ENCODE assay signal across 9 cellular contexts in genomic region chr11:124793466-124794278, GRCh38. TPM values are rescaled to one million over a fixed set of nuclear protein-coding genes. Genes with fewer than 3 reads are reported as not detected.
A peak's percentile ranks its signal among the peaks of the same experiment; 100 is the strongest.
DNase-seq lines count a peak whose midpoint lies in the region; ATAC-seq, FAIRE-seq and TF ChIP-seq lines count a peak whose summit lies in the region.
"Had no signal": no experiment of that assay in that cellular context is flagged by ENCODE, and none has a peak within 500 bp of the region (broad histone marks: within the 10 kb centered on the region; RNA-seq: fewer than 3 reads in every experiment).

No MANE protein-coding gene starts in this region.

- 97% methylated on average over 2 of the region's 2 CpGs for WGBS in HepG2 (ENCODE audit: low lambda C conversion rate)

- H3K4me2 ChIP-seq in HepG2 (ENCODE audit: low read depth, low read length), result no peak overlapping the region

- peaks cover 40% of the 10 kb centered on the region for H4K20me1 ChIP-seq in HepG2 (ENCODE audit: insufficient read depth, low read length)

- no peak for TF ChIP-seq POLR2A in breast epithelium (IDR thresholded peaks at IDR 0.05)
- no peak for TF ChIP-seq POLR2A in HepG2 (IDR thresholded peaks at IDR 0.05; ENCODE audit: insufficient read depth in 1 of 2, low read depth in 2 of 2, low read length in 2 of 2)

- H3K27me3 ChIP-seq in breast epithelium, result no peaks in the 10 kb centered on the region
- H3K27me3 ChIP-seq in HepG2 (ENCODE audit: control insufficient read depth in 1 of 2, insufficient read depth in 2 of 2, low read length in 2 of 2), result no peaks in the 10 kb centered on the region
- H3K27me3 ChIP-seq: SJCRH30 had no signal

- H2AFZ ChIP-seq in HepG2 (ENCODE audit: low read length), result no peak overlapping the region

- no peak overlapping the region for H3K27ac ChIP-seq in breast epithelium
- H3K27ac ChIP-seq in HepG2 (ENCODE audit: extremely low read length, insufficient read depth, low read length), result no peak overlapping the region
- H3K27ac ChIP-seq: SJCRH30 had no signal

- peak; percentile 71 for TF ChIP-seq CTCF in GM12872 (IDR thresholded peaks at IDR 0.05; ENCODE audit: insufficient read depth, low read depth, low read length)
- peak in 2 of 3 donors; percentile 18 to 22 for TF ChIP-seq CTCF in breast epithelium (IDR thresholded peaks at IDR 0.05)
- peak; percentile 61 for TF ChIP-seq CTCF in HepG2 (CRISPR knock-in tag; IDR thresholded peaks at IDR 0.05)

- TF ChIP-seq RAD21 in HepG2 (CRISPR knock-in tag; IDR thresholded peaks at IDR 0.05), result no peak

- H3K4me3 ChIP-seq in breast epithelium, result no peak overlapping the region
- H3K4me3 ChIP-seq in HepG2 (replicated peaks in 1 of 3; ENCODE audit: insufficient read depth in 1 of 3, low read depth in 2 of 3, low read length in 3 of 3), result no peak overlapping the region
- H3K4me3 ChIP-seq: SJCRH30 had no signal

- peaks cover 0 to 3% of the 10 kb centered on the region in 2 donors for H3K4me1 ChIP-seq in breast epithelium
- peaks cover 37% of the 10 kb centered on the region for H3K4me1 ChIP-seq in HepG2 (ENCODE audit: insufficient read depth, low read length)

- TF ChIP-seq EP300 in HepG2 (IDR thresholded peaks at IDR 0.05; ENCODE audit: low read depth in 2 of 2, low read length in 2 of 2) (no peak), HepG2 (CRISPR knock-in tag; IDR thresholded peaks at IDR 0.05; ENCODE audit: borderline replicate concordance) (no peak)

- CTCF ChIA-PET in HepG2 (lab: Yijun Ruan, JAX; ENCODE audit: low intra/inter-chr PET ratio, low total read pairs), result interaction anchor here (0.8 to 3.1 kb wide), 4 partner anchors 31 to 124 kb away, joined by 3 to 24 read pairs (median 9); partner anchors contain the start of gene ESAM

- H3K9ac ChIP-seq in HepG2 (ENCODE audit: insufficient read depth, low read depth, low read length), result no peak overlapping the region

- POLR2A ChIA-PET in HepG2 (lab: Yijun Ruan, JAX), result interaction anchor here (2.2 to 3.1 kb wide), 2 partner anchors 47 to 171 kb away, joined by 6 to 8 read pairs; partner anchors contain the start of gene TBRG1

- intact Hi-C loops in breast epithelium (cut with DNase I; ENCODE audit: low total_unique reads) (loop anchor here (5.0 kb wide), 1 partner anchor 84 kb away; no protein-coding TSS in a partner anchor), HepG2 (cut with micrococcal nuclease; ENCODE audit: unreplicated experiment) (loop anchor here (1.0 to 10.0 kb wide), 3 partner anchors 31 to 124 kb away; partner anchors contain the start of gene ESAM)

- DNase-seq in AG20443 (ENCODE audit: low spot score), result peak; percentile 61
- DNase-seq in NCI-H748 (lab: John Stamatoyannopoulos, UW; ENCODE audit: unreplicated experiment), result peak; percentile 25
- no peak for DNase-seq in breast epithelium (ENCODE audit: low spot score in 2 of 2)
- DNase-seq in HepG2 (ENCODE audit: low spot score), result peak; percentile 51
- DNase-seq in mesenteric fat pad (ENCODE audit: low spot score), result no peak
- no peak for DNase-seq in NCI-H1694 (lab: John Stamatoyannopoulos, UW)

- ATAC-seq in HG02938 (IDR thresholded peaks at IDR 0.05; ENCODE audit: unreplicated experiment) (peak; percentile 66), HepG2 (peak; percentile 69)

- no peaks in the 10 kb centered on the region for H3K9me3 ChIP-seq in breast epithelium
- no peaks in the 10 kb centered on the region for H3K9me3 ChIP-seq in HepG2 (ENCODE audit: low read length)
- H3K9me3 ChIP-seq: SJCRH30 had no signal

- FAIRE-seq in HepG2 (lab: Jason Lieb, UNC), result no peak

- BruUV-seq in HepG2 (replicated peaks; lab: Mats Ljungman, UMichigan), result no TSS peak

- H3K79me2 ChIP-seq in HepG2 (ENCODE audit: insufficient read depth, low read length), result peaks cover 97% of the 10 kb centered on the region

- in situ Hi-C loops in HepG2 (cut with HindIII; ENCODE audit: extremely low pct_ligation_motif_present, low pct_unique_long_range_greater_than_20kb), result no loop called here

- H3K36me3 ChIP-seq in breast epithelium (no peaks in the 10 kb centered on the region), HepG2 (replicated peaks in 1 of 2; ENCODE audit: control insufficient read depth in 1 of 2, insufficient read depth in 2 of 2, low read length in 2 of 2) (no peaks in the 10 kb centered on the region)
- H3K36me3 ChIP-seq: SJCRH30 had no signal

RNA-seq across cellular contexts. Expression of gene MSANTD2, which starts 6.5 kb away (rescaled TPM):
- total RNA-seq in breast epithelium (10 to 100 TPM; 10.9 to 34.2 (median 27.2) TPM), HepG2 (2016; rRNA removed; fragmentation: Illumina TruSeq; extraction: Trizol) (6.8 and 10.1 TPM in 2 replicates), mesenteric fat pad (11.3 TPM)
- total RNA-seq in HepG2 (2016; cell fraction: cytosol; rRNA removed; fragmentation: Illumina TruSeq; extraction: Trizol; ENCODE audit: low read depth), result 2.0 and 2.6 TPM in 2 replicates
- total RNA-seq in HepG2 (2016; cell fraction: insoluble cytoplasmic fraction; rRNA removed; fragmentation: Illumina TruSeq; extraction: Trizol), result 5.6 and 10.3 TPM in 2 replicates
- 4.5 and 5.1 TPM in 2 replicates for total RNA-seq in HepG2 (2016; cell fraction: membrane; rRNA removed; fragmentation: Illumina TruSeq; extraction: Trizol)
- 15.8 and 18.9 TPM in 2 replicates for total RNA-seq in HepG2 (2016; cell fraction: nucleus; rRNA removed; fragmentation: Illumina TruSeq; extraction: Trizol)
- polyA plus RNA-seq in HepG2 (2011; rRNA removed), result 7.5 and 8.7 TPM in 2 replicates
- 2.1 and 2.7 TPM in 2 replicates for polyA plus RNA-seq in HepG2 (2011; cell fraction: cytosol; rRNA removed)
- polyA plus RNA-seq in HepG2 (2011; cell fraction: nucleus; rRNA removed), result 19.4 and 25.6 TPM in 2 replicates
- 6.6 and 7.1 TPM in 2 replicates for polyA plus RNA-seq in HepG2 (2012)
- 1.8 and 2.2 TPM in 2 replicates for polyA plus RNA-seq in HepG2 (2016; cell fraction: cytosol; fragmentation: Illumina TruSeq; extraction: Trizol; ENCODE audit: low read depth)
- polyA plus RNA-seq in HepG2 (2016; cell fraction: insoluble cytoplasmic fraction; fragmentation: Illumina TruSeq; extraction: Trizol; ENCODE audit: low read depth), result 7.1 and 7.6 TPM in 2 replicates
- polyA plus RNA-seq in HepG2 (2016; cell fraction: membrane; fragmentation: Illumina TruSeq; extraction: Trizol; ENCODE audit: low read depth), result 3.7 and 3.8 TPM in 2 replicates
- 45.5 and 49.8 TPM in 2 replicates for polyA plus RNA-seq in HepG2 (2016; cell fraction: nucleus; fragmentation: Illumina TruSeq; extraction: Trizol; ENCODE audit: insufficient read depth, low read depth)
- polyA minus RNA-seq in HepG2 (2011; rRNA and poly(A)+ RNA removed; ENCODE audit: low replicate concordance), result 1.6 and 4.0 TPM in 2 replicates
- polyA minus RNA-seq in HepG2 (2011; cell fraction: cytosol; rRNA and poly(A)+ RNA removed), result 2.7 and 4.0 TPM in 2 replicates
- 14.8 and 19.6 TPM in 2 replicates for polyA minus RNA-seq in HepG2 (2011; cell fraction: nucleus; rRNA and poly(A)+ RNA removed)

RNA-seq across cellular contexts. Expression of gene ESAM, which starts 31.6 kb away (rescaled TPM):
- total RNA-seq in breast epithelium, result 10 to 100 TPM; 11.6 to 38.7 (median 19.8) TPM
- 0.48 and 1.2 TPM in 2 replicates for total RNA-seq in HepG2 (2016; rRNA removed; fragmentation: Illumina TruSeq; extraction: Trizol)
- total RNA-seq in HepG2 (2016; cell fraction: cytosol; rRNA removed; fragmentation: Illumina TruSeq; extraction: Trizol; ENCODE audit: low read depth), result 0.44 and 0.51 TPM in 2 replicates
- total RNA-seq in HepG2 (2016; cell fraction: insoluble cytoplasmic fraction; rRNA removed; fragmentation: Illumina TruSeq; extraction: Trizol), result 0.33 and 1.5 TPM in 2 replicates
- total RNA-seq in HepG2 (2016; cell fraction: membrane; rRNA removed; fragmentation: Illumina TruSeq; extraction: Trizol), result 0.65 and 0.80 TPM in 2 replicates
- 1.5 and 1.9 TPM in 2 replicates for total RNA-seq in HepG2 (2016; cell fraction: nucleus; rRNA removed; fragmentation: Illumina TruSeq; extraction: Trizol)
- polyA plus RNA-seq in HepG2 (2011; rRNA removed), result 6.3 and 6.8 TPM in 2 replicates
- polyA plus RNA-seq in HepG2 (2011; cell fraction: cytosol; rRNA removed), result 2.8 and 4.8 TPM in 2 replicates
- 5.1 and 7.8 TPM in 2 replicates for polyA plus RNA-seq in HepG2 (2011; cell fraction: nucleus; rRNA removed)
- polyA plus RNA-seq in HepG2 (2012), result 0.59 and 0.89 TPM in 2 replicates
- polyA plus RNA-seq in HepG2 (2016; cell fraction: cytosol; fragmentation: Illumina TruSeq; extraction: Trizol; ENCODE audit: low read depth), result 0.98 and 1.0 TPM in 2 replicates
- 0.95 and 1.4 TPM in 2 replicates for polyA plus RNA-seq in HepG2 (2016; cell fraction: insoluble cytoplasmic fraction; fragmentation: Illumina TruSeq; extraction: Trizol; ENCODE audit: low read depth)
- 0.85 and 1.4 TPM in 2 replicates for polyA plus RNA-seq in HepG2 (2016; cell fraction: membrane; fragmentation: Illumina TruSeq; extraction: Trizol; ENCODE audit: low read depth)
- 2.5 and 3.0 TPM in 2 replicates for polyA plus RNA-seq in HepG2 (2016; cell fraction: nucleus; fragmentation: Illumina TruSeq; extraction: Trizol; ENCODE audit: insufficient read depth, low read depth)
- 3.0 and 4.4 TPM in 2 replicates for polyA minus RNA-seq in HepG2 (2011; rRNA and poly(A)+ RNA removed; ENCODE audit: low replicate concordance)
- 1.8 and 2.2 TPM in 2 replicates for polyA minus RNA-seq in HepG2 (2011; cell fraction: cytosol; rRNA and poly(A)+ RNA removed)
- 1.9 and 3.0 TPM in 2 replicates for polyA minus RNA-seq in HepG2 (2011; cell fraction: nucleus; rRNA and poly(A)+ RNA removed)
- 84.0 TPM for total RNA-seq in mesenteric fat pad

RNA-seq across cellular contexts. Expression of gene VSIG2, which starts 41.6 kb away (rescaled TPM):
- total RNA-seq in breast epithelium (10 to 100 TPM in 1 of 3 donors, 1 to 10 TPM in 1, not detected in 1; 8.8 to 20.5 TPM), HepG2 (2016; rRNA removed; fragmentation: Illumina TruSeq; extraction: Trizol) (0.46 and 0.80 TPM in 2 replicates), mesenteric fat pad (2.0 TPM)
- total RNA-seq in HepG2 (2016; cell fraction: cytosol; rRNA removed; fragmentation: Illumina TruSeq; extraction: Trizol; ENCODE audit: low read depth), result 0.44 and 0.71 TPM in 2 replicates
- total RNA-seq in HepG2 (2016; cell fraction: insoluble cytoplasmic fraction; rRNA removed; fragmentation: Illumina TruSeq; extraction: Trizol), result 0.16 and 0.37 TPM in 2 replicates
- 0.49 and 0.62 TPM in 2 replicates for total RNA-seq in HepG2 (2016; cell fraction: membrane; rRNA removed; fragmentation: Illumina TruSeq; extraction: Trizol)
- 0.66 and 0.68 TPM in 2 replicates for total RNA-seq in HepG2 (2016; cell fraction: nucleus; rRNA removed; fragmentation: Illumina TruSeq; extraction: Trizol)
- 2.7 and 3.5 TPM in 2 replicates for polyA plus RNA-seq in HepG2 (2011; rRNA removed)
- polyA plus RNA-seq in HepG2 (2011; cell fraction: cytosol; rRNA removed), result 2.0 and 3.1 TPM in 2 replicates
- 3.6 and 3.8 TPM in 2 replicates for polyA plus RNA-seq in HepG2 (2011; cell fraction: nucleus; rRNA removed)
- polyA plus RNA-seq in HepG2 (2012), result 0.79 and 1.0 TPM in 2 replicates
- 0.61 and 0.80 TPM in 2 replicates for polyA plus RNA-seq in HepG2 (2016; cell fraction: cytosol; fragmentation: Illumina TruSeq; extraction: Trizol; ENCODE audit: low read depth)
- polyA plus RNA-seq in HepG2 (2016; cell fraction: insoluble cytoplasmic fraction; fragmentation: Illumina TruSeq; extraction: Trizol; ENCODE audit: low read depth), result 0.58 TPM in 1 of 2 replicates, not detected in the other
- polyA plus RNA-seq in HepG2 (2016; cell fraction: membrane; fragmentation: Illumina TruSeq; extraction: Trizol; ENCODE audit: low read depth), result 0.61 and 0.72 TPM in 2 replicates
- polyA plus RNA-seq in HepG2 (2016; cell fraction: nucleus; fragmentation: Illumina TruSeq; extraction: Trizol; ENCODE audit: insufficient read depth, low read depth), result 0.99 and 1.3 TPM in 2 replicates
- 2.1 TPM in 1 of 2 replicates, not detected in the other for polyA minus RNA-seq in HepG2 (2011; rRNA and poly(A)+ RNA removed; ENCODE audit: low replicate concordance)
- polyA minus RNA-seq in HepG2 (2011; cell fraction: cytosol; rRNA and poly(A)+ RNA removed), result 0.49 TPM in 1 of 2 replicates, not detected in the other
- polyA minus RNA-seq in HepG2 (2011; cell fraction: nucleus; rRNA and poly(A)+ RNA removed), result 0.39 TPM in 1 of 2 replicates, not detected in the other
- total RNA-seq: SJCRH30 had no signal

RNA-seq across cellular contexts. Expression of gene NRGN, which starts 53.9 kb away (rescaled TPM):
- total RNA-seq in breast epithelium, result under 1 TPM; 0.33 to 0.48 (median 0.44) TPM
- total RNA-seq in HepG2 (2016; rRNA removed; fragmentation: Illumina TruSeq; extraction: Trizol), result 0.18 TPM in 1 of 2 replicates, not detected in the other
- not detected in 2 replicates for total RNA-seq in HepG2 (2016; cell fraction: cytosol; rRNA removed; fragmentation: Illumina TruSeq; extraction: Trizol; ENCODE audit: low read depth)
- 0.19 TPM in 1 of 2 replicates, not detected in the other for total RNA-seq in HepG2 (2016; cell fraction: insoluble cytoplasmic fraction; rRNA removed; fragmentation: Illumina TruSeq; extraction: Trizol)
- total RNA-seq in HepG2 (2016; cell fraction: membrane; rRNA removed; fragmentation: Illumina TruSeq; extraction: Trizol), result not detected in 2 replicates
- total RNA-seq in HepG2 (2016; cell fraction: nucleus; rRNA removed; fragmentation: Illumina TruSeq; extraction: Trizol), result 0.34 and 0.47 TPM in 2 replicates
- 0.12 and 0.22 TPM in 2 replicates for polyA plus RNA-seq in HepG2 (2011; rRNA removed)
- 0.14 and 0.28 TPM in 2 replicates for polyA plus RNA-seq in HepG2 (2011; cell fraction: cytosol; rRNA removed)
- 0.97 and 1.5 TPM in 2 replicates for polyA plus RNA-seq in HepG2 (2011; cell fraction: nucleus; rRNA removed)
- 0.17 and 0.63 TPM in 2 replicates for polyA plus RNA-seq in HepG2 (2012)
- 0.25 and 0.49 TPM in 2 replicates for polyA plus RNA-seq in HepG2 (2016; cell fraction: cytosol; fragmentation: Illumina TruSeq; extraction: Trizol; ENCODE audit: low read depth)
- 0.46 and 0.95 TPM in 2 replicates for polyA plus RNA-seq in HepG2 (2016; cell fraction: insoluble cytoplasmic fraction; fragmentation: Illumina TruSeq; extraction: Trizol; ENCODE audit: low read depth)
- 0.40 and 0.63 TPM in 2 replicates for polyA plus RNA-seq in HepG2 (2016; cell fraction: membrane; fragmentation: Illumina TruSeq; extraction: Trizol; ENCODE audit: low read depth)
- 0.44 and 0.90 TPM in 2 replicates for polyA plus RNA-seq in HepG2 (2016; cell fraction: nucleus; fragmentation: Illumina TruSeq; extraction: Trizol; ENCODE audit: insufficient read depth, low read depth)
- 0.98 and 1.9 TPM in 2 replicates for polyA minus RNA-seq in HepG2 (2011; rRNA and poly(A)+ RNA removed; ENCODE audit: low replicate concordance)
- not detected in 2 replicates for polyA minus RNA-seq in HepG2 (2011; cell fraction: cytosol; rRNA and poly(A)+ RNA removed)
- polyA minus RNA-seq in HepG2 (2011; cell fraction: nucleus; rRNA and poly(A)+ RNA removed), result not detected in 2 replicates
- total RNA-seq in mesenteric fat pad, result 4.0 TPM

Comparison
In these comparisons a context has a peak if more than half of its experiments do, and no peak if none do; other contexts are left out.
1. DNase-seq: peak in AG20443 (single experiment), NCI-H748 (single experiment) and HepG2 (single experiment); none in breast epithelium (0 of 2), mesenteric fat pad (single experiment) and NCI-H1694 (single experiment).
2. CTCF ChIP-seq: peak in every context shown above with its lines; median percentile 71 in GM12872; 61 in HepG2; 20 in breast epithelium.